Comparison of ENCODE assay signal across 20 cellular contexts in the genomic region with DNA sequence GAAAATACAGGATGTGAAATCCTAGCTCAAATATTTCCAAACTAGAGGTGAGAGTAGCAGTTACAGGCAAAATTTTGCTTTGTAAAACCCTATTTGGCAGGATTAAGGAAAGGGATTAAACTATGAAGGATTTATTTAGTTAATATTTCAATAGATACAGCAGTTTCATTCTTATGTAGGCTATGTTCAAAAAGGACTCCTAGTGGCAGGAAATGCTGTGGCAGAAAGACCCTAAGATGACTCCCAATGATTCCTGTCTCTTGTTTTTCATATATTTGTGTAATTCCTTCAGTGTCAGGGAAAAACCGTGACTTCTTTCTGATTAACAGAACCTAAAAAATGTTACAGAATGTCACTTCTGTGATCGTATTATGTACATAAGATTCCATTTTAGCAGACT.
DNase-seq lines count a peak whose midpoint lies in the region; ATAC-seq, FAIRE-seq and TF ChIP-seq lines count a peak whose summit lies in the region.
"Had no signal": no experiment of that assay in that cellular context is flagged by ENCODE, and none has a peak within 500 bp of the region (broad histone marks: within the 10 kb centered on the region; RNA-seq: fewer than 3 reads in every experiment).

No MANE protein-coding gene starts in this region.

- H3K4me3 ChIP-seq in neural progenitor cell, result no peak overlapping the region

- H3K27ac ChIP-seq in C4-2B (no peak overlapping the region), neural progenitor cell (no peak overlapping the region)

- no peak overlapping the region for H3K9ac ChIP-seq in neural progenitor cell
- H3K9ac ChIP-seq: SK-N-SH had no signal

- H3K4me2 ChIP-seq in neural progenitor cell, result no peak overlapping the region
- H3K4me2 ChIP-seq: SK-N-SH had no signal

- H3K27me3 ChIP-seq in neural progenitor cell, result no peaks in the 10 kb centered on the region

- peaks cover 5% of the 10 kb centered on the region for H3K9me3 ChIP-seq in neural progenitor cell (ENCODE audit: low read depth)
- H3K9me3 ChIP-seq: SK-N-SH had no signal

- H4K20me1 ChIP-seq in neural progenitor cell (ENCODE audit: low read depth), result no peaks in the 10 kb centered on the region

- H3K79me2 ChIP-seq in neural progenitor cell (ENCODE audit: low read depth), result no peaks in the 10 kb centered on the region

- no peak overlapping the region for H2AFZ ChIP-seq in neural progenitor cell (replicated peaks)

- H3K27me3 Mint-ChIP-seq in chondrocyte (ENCODE audit: low read depth) (peaks cover 2% of the 10 kb centered on the region), neural progenitor cell (ENCODE audit: insufficient read depth, low read depth) (no peaks in the 10 kb centered on the region), T-cell (no peaks in the 10 kb centered on the region)
- no peaks in the 10 kb centered on the region for H3K27me3 Mint-ChIP-seq in natural killer cell treated with Interleukin-12 subunit alpha and Interleukin-12 subunit beta and Interleukin-15 and Interleukin-18, amount 100 ng/mL, for 72 hours

- FAIRE-seq in RCC 7860 (lab: Jason Lieb, UNC), result no peak
- FAIRE-seq: GM12892, GM18507 had no signal

- POLR2A ChIA-PET in T-cell (lab: Charles Lee), result no interaction called here

- H3K9me3 Mint-ChIP-seq in chondrocyte (ENCODE audit: low read depth) (peaks cover 14% of the 10 kb centered on the region), neural progenitor cell (no peaks in the 10 kb centered on the region), T-cell (peaks cover 11 to 16% (median 15%) of the 10 kb centered on the region in 3 donors)
- H3K9me3 Mint-ChIP-seq in natural killer cell treated with Interleukin-12 subunit alpha and Interleukin-12 subunit beta and Interleukin-15 and Interleukin-18, amount 100 ng/mL, for 72 hours, result peaks cover 17% of the 10 kb centered on the region

- H3K4me3 Mint-ChIP-seq in chondrocyte (ENCODE audit: unreplicated experiment) (no peak overlapping the region), neural progenitor cell (no peak overlapping the region), T-cell (no peak overlapping the region)
- no peak overlapping the region for H3K4me3 Mint-ChIP-seq in natural killer cell treated with Interleukin-12 subunit alpha and Interleukin-12 subunit beta and Interleukin-15 and Interleukin-18, amount 100 ng/mL, for 72 hours
- H3K4me3 Mint-ChIP-seq: CD14-positive monocyte, HFFc6 had no signal

- H3K27ac Mint-ChIP-seq in chondrocyte (ENCODE audit: unreplicated experiment) (no peak overlapping the region), neural progenitor cell (no peak overlapping the region), T-cell (no peak overlapping the region)
- no peak overlapping the region for H3K27ac Mint-ChIP-seq in natural killer cell treated with Interleukin-12 subunit alpha and Interleukin-12 subunit beta and Interleukin-15 and Interleukin-18, amount 100 ng/mL, for 72 hours
- H3K27ac Mint-ChIP-seq: CD14-positive monocyte, HFFc6 had no signal

- no peaks in the 10 kb centered on the region for H3K4me1 ChIP-seq in neural progenitor cell

- H3K36me3 ChIP-seq in neural progenitor cell, result no peaks in the 10 kb centered on the region

- CTCF ChIA-PET in T-cell (lab: Charles Lee), result no interaction called here

- TF ChIP-seq CTCF in C4-2B (conservative IDR thresholded peaks at IDR 0.05), result 0 out of 2 replicates have a peak, but pooled peaks have one; percentile 13
- TF ChIP-seq CTCF in chondrocyte (IDR thresholded peaks at IDR 0.05), result peak; percentile 15
- peak; percentile 19 for TF ChIP-seq CTCF in neural progenitor cell (IDR thresholded peaks at IDR 0.05)

- H3F3A ChIP-seq in neural progenitor cell (ENCODE audit: low read depth), result no peaks in the 10 kb centered on the region

- DNase-seq in NCI-H524 treated with DMSO at 0.1 percent for 48 hours (lab: John Stamatoyannopoulos, UW) (peak; percentile 17), chondrocyte (ENCODE audit: low spot score) (no peak), neural progenitor cell (ENCODE audit: low spot score) (no peak), retina (no peak), T-cell (no peak), RCC 7860 (ENCODE audit: low spot score) (no peak)
- DNase-seq in natural killer cell treated with Interleukin-12 subunit alpha and Interleukin-12 subunit beta and Interleukin-15 and Interleukin-18, amount 100 ng/mL, for 72 hours (ENCODE audit: low spot score), result no peak
- DNase-seq: GOT3, HFFc6, KG1, MV-4-11, NCI-H1417, NCI-H187 treated with DMSO at 0.1 percent for 48 hours, NCI-H226, SK-N-SH had no signal

- no peak for ATAC-seq in T-cell (replicated peaks in 1 of 4)
- no peak for ATAC-seq in natural killer cell treated with Interleukin-12 subunit alpha and Interleukin-12 subunit beta and Interleukin-15 and Interleukin-18, amount 100 ng/mL, for 72 hours
- ATAC-seq: Right ventricle myocardium inferior had no signal

- no peaks in the 10 kb centered on the region for H3K4me1 Mint-ChIP-seq in chondrocyte (ENCODE audit: low read depth)
- H3K4me1 Mint-ChIP-seq in neural progenitor cell, result no peaks in the 10 kb centered on the region
- H3K4me1 Mint-ChIP-seq in T-cell, result no peaks in the 10 kb centered on the region
- H3K4me1 Mint-ChIP-seq in natural killer cell treated with Interleukin-12 subunit alpha and Interleukin-12 subunit beta and Interleukin-15 and Interleukin-18, amount 100 ng/mL, for 72 hours (ENCODE audit: low read depth in 2 of 2), result no peaks in the 10 kb centered on the region
- H3K4me1 Mint-ChIP-seq: CD14-positive monocyte had no signal

- H3K36me3 Mint-ChIP-seq in chondrocyte (ENCODE audit: low read depth) (no peaks in the 10 kb centered on the region), neural progenitor cell (no peaks in the 10 kb centered on the region), T-cell (no peaks in the 10 kb centered on the region)
- H3K36me3 Mint-ChIP-seq in natural killer cell treated with Interleukin-12 subunit alpha and Interleukin-12 subunit beta and Interleukin-15 and Interleukin-18, amount 100 ng/mL, for 72 hours, result peaks cover 6% of the 10 kb centered on the region
- H3K36me3 Mint-ChIP-seq: CD14-positive monocyte had no signal
